Comparison of ENCODE assay signal across 8 cellular contexts in the genomic region with DNA sequence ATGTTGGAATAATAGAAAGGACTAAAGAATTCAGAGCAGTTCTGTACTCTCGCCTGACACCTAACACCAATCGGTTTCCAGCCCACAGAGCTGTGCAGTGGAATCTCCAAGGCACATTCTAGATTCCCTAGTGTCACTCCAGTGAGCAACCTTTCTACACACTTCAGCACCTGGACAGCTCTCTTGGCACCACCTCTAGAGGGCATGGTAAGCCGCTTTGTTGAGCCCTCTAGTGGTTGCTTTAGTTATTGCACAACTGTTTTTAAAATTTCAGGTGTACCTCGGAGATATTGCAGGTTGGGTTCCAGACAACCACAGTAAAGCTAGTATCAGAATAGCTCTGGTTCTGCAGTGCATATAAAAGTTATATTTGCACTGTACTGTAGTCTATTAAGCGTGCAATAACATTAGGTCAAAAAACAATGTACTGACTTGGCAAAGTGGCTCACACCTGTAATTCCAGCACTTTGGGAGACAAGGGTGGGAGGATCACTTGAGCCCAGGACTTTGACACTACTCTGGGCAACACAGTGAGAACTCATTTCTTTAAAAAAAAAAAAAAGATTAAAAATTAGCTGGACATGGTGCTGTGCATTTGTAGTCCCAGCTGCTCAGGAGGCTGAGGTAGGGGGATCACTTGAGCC.
A peak's percentile ranks its signal among the peaks of the same experiment; 100 is the strongest.
DNase-seq lines count a peak whose midpoint lies in the region; ATAC-seq lines count a peak whose summit lies in the region.

No MANE protein-coding gene starts in this region.

- DNase-seq in CMK (ENCODE audit: low read depth), result peak; percentile 44
- peak; percentile 63 for DNase-seq in NCI-H774 (lab: John Stamatoyannopoulos, UW)
- peak; percentile 68 to 72 for DNase-seq in activated CD4-positive, alpha-beta T cell treated with anti-CD3 and anti-CD28 coated beads, Interleukin-2, amount 50 U/mL, for 48 hours
- DNase-seq in effector CD4-positive, alpha-beta T cell, result peak; percentile 67
- peak; percentile 51 to 71 for DNase-seq in memory B cell (ENCODE audit: low spot score in 2 of 2)
- DNase-seq in stimulated activated CD8-positive, alpha-beta memory T cell treated with anti-CD3 and anti-CD28 coated beads, Interleukin-2, amount 100 ng/mL, for 1 hour (ENCODE audit: low read depth in 2 of 2), result peak; percentile 21 to 41

- no peaks in the 10 kb centered on the region for H3K36me3 Mint-ChIP-seq in memory B cell

- ATAC-seq in GM19397 (IDR thresholded peaks at IDR 0.05; ENCODE audit: unreplicated experiment) (peak; percentile 89), HG03469 (IDR thresholded peaks at IDR 0.05; ENCODE audit: unreplicated experiment) (peak; percentile 91), memory B cell (ENCODE audit: low read depth) (peak; percentile 85)

- no peak overlapping the region for H3K4me3 Mint-ChIP-seq in memory B cell

- H3K27ac Mint-ChIP-seq in memory B cell, result no peak overlapping the region

- no peaks in the 10 kb centered on the region for H3K4me1 Mint-ChIP-seq in memory B cell

- H3K27me3 Mint-ChIP-seq in memory B cell, result peaks cover under 1% of the 10 kb centered on the region

- peaks cover 2% of the 10 kb centered on the region for H3K9me3 Mint-ChIP-seq in memory B cell

Comparison
In these comparisons a context has a peak if more than half of its experiments do, and no peak if none do; other contexts are left out.
1. Peak in every context shown above with its lines: DNase-seq and ATAC-seq.